In the genomic region with DNA sequence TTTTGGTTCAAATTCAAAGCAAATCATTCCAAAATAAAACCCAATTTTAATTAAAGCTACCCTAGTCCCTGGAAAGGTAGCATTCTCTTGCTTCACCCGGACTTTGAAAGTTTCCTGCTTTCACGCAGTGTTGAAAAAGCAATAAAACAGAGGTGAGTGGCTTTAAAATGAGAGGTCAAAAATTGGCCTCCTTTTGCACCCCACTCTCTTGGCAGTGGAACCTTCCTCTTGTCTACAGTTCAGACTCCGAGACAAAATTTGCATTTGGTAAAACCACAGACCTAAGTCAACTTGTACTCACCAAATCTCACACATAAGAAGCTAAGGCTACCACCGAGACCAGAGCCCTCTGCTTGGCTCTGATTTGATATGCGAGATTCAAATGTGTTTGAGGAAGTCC, we compare ENCODE assay signal across 17 cellular contexts.
A peak's percentile ranks its signal among the peaks of the same experiment; 100 is the strongest.
DNase-seq lines count a peak whose midpoint lies in the region; ATAC-seq and TF ChIP-seq lines count a peak whose summit lies in the region.
"Had no signal": no experiment of that assay in that cellular context is flagged by ENCODE, and none has a peak within 500 bp of the region (broad histone marks: within the 10 kb centered on the region; RNA-seq: fewer than 3 reads in every experiment).

No MANE protein-coding gene starts in this region.

- H3K4me3 Mint-ChIP-seq in activated CD4-positive, alpha-beta memory T cell treated with anti-CD3 and anti-CD28 coated beads, Interleukin-2, amount 10 ng/mL, durations not matched to agents 7 days and 5 days, result no peak overlapping the region
- H3K4me3 Mint-ChIP-seq: activated T-helper 17 cell treated with anti-CD3 and anti-CD28 coated beads, Interleukin-2, amount 50 U/mL, for 72 hours had no signal

- no peaks in the 10 kb centered on the region; the same call in 1 of the 2 replicates for H3K9me3 ChIP-seq in OCI-LY7 (ENCODE audit: low read length)
- H3K9me3 ChIP-seq: psoas muscle had no signal

- H3K4me1 ChIP-seq in OCI-LY7 (ENCODE audit: insufficient read depth, low read length, poor library complexity, severe bottlenecking), result peaks cover 36% of the 10 kb centered on the region
- H3K4me1 ChIP-seq: psoas muscle had no signal

- CTCF ChIA-PET in OCI-LY7 (lab: Charles Lee; ENCODE audit: unreplicated experiment), result interaction anchor here (1.1 kb wide), 1 partner anchor 14 kb away, joined by 3 read pairs; no protein-coding TSS in a partner anchor
- CTCF ChIA-PET in activated CD4-positive, alpha-beta memory T cell treated with anti-CD3 and anti-CD28 coated beads, Interleukin-2, amount 10 ng/mL, durations not matched to agents 7 days and 5 days (lab: Charles Lee), result no interaction called here

- in situ Hi-C loops in G401 (cut with HindIII; ENCODE audit: low sequenced_read_pairs), result no loop called here

- POLR2A ChIA-PET in OCI-LY7 (lab: Charles Lee), result interaction anchor here (0.6 to 0.8 kb wide), 4 partner anchors 15 to 828 kb away, joined by 3 to 4 read pairs (median 3); a partner anchor contains a TSS
- POLR2A ChIA-PET in activated CD4-positive, alpha-beta memory T cell treated with anti-CD3 and anti-CD28 coated beads, Interleukin-2, amount 10 ng/mL, durations not matched to agents 7 days and 5 days (lab: Charles Lee), result no interaction called here

- H3K36me3 Mint-ChIP-seq in activated CD4-positive, alpha-beta memory T cell treated with anti-CD3 and anti-CD28 coated beads, Interleukin-2, amount 10 ng/mL, durations not matched to agents 7 days and 5 days (ENCODE audit: low read depth), result no peaks in the 10 kb centered on the region

- H4K20me1 ChIP-seq in OCI-LY7 (ENCODE audit: insufficient read depth, low read length), result no peaks in the 10 kb centered on the region

- ATAC-seq in GM18499 (IDR thresholded peaks at IDR 0.05; ENCODE audit: insufficient read depth, unreplicated experiment), result peak; percentile 84
- peak; percentile 73 for ATAC-seq in HG03039 (IDR thresholded peaks at IDR 0.05; ENCODE audit: unreplicated experiment)
- ATAC-seq: activated T-helper 17 cell treated with anti-CD3 and anti-CD28 coated beads, Interleukin-2, amount 50 U/mL, for 72 hours; psoas muscle had no signal

- no peaks in the 10 kb centered on the region for H3K9me2 ChIP-seq in OCI-LY7 (ENCODE audit: insufficient read depth, low read length)

- H2AFZ ChIP-seq in OCI-LY7 (ENCODE audit: low read length), result peak overlapping the region; percentile 90

- no peaks in the 10 kb centered on the region for H3K79me2 ChIP-seq in OCI-LY7 (ENCODE audit: insufficient read depth, low read depth, low read length)

- peak overlapping the region; percentile 31 for H3K4me3 ChIP-seq in OCI-LY7 (ENCODE audit: low read depth, low read length, poor library complexity, severe bottlenecking)
- H3K4me3 ChIP-seq: dorsolateral prefrontal cortex, psoas muscle had no signal

- no peak for TF ChIP-seq CTCF in GM20000 (IDR thresholded peaks at IDR 0.05; ENCODE audit: extremely low read depth, missing control alignments)
- TF ChIP-seq CTCF in OCI-LY7 (conservative IDR thresholded peaks at IDR 0.05; ENCODE audit: low read length), result no peak

- no peaks in the 10 kb centered on the region for H3K36me3 ChIP-seq in OCI-LY7 (ENCODE audit: insufficient read depth, low read length)

- BruUV-seq in OCI-LY7 (replicated peaks; lab: Mats Ljungman, UMichigan), result no TSS peak

- H3K27ac Mint-ChIP-seq in activated CD4-positive, alpha-beta memory T cell treated with anti-CD3 and anti-CD28 coated beads, Interleukin-2, amount 10 ng/mL, durations not matched to agents 7 days and 5 days, result no peak overlapping the region
- H3K27ac Mint-ChIP-seq: activated T-helper 17 cell treated with anti-CD3 and anti-CD28 coated beads, Interleukin-2, amount 50 U/mL, for 72 hours had no signal

- peak overlapping the region; percentile 57 for H3K4me2 ChIP-seq in OCI-LY7 (ENCODE audit: low read length)

- H3K27me3 Mint-ChIP-seq in activated CD4-positive, alpha-beta memory T cell treated with anti-CD3 and anti-CD28 coated beads, Interleukin-2, amount 10 ng/mL, durations not matched to agents 7 days and 5 days, result no peaks in the 10 kb centered on the region
- H3K27me3 Mint-ChIP-seq: activated T-helper 17 cell treated with anti-CD3 and anti-CD28 coated beads, Interleukin-2, amount 50 U/mL, for 72 hours had no signal

- intact Hi-C loops in OCI-LY7 (cut with micrococcal nuclease; ENCODE audit: unreplicated experiment), result no loop called here

- DNase-seq in GM20000 (ENCODE audit: low spot score), result peak; percentile 10
- DNase-seq in OCI-LY7 (ENCODE audit: low spot score), result peak; percentile 71
- no peak for DNase-seq in activated gamma-delta T cell treated with Interleukin-2 at 50 U/mL for 16 hours
- DNase-seq in activated CD4-positive, alpha-beta memory T cell treated with anti-CD3 and anti-CD28 coated beads, Interleukin-2, amount 10 ng/mL, durations not matched to agents 7 days and 5 days, result no peak
- DNase-seq in hypothalamus (lab: John Stamatoyannopoulos, UW), result no peak
- no peak for DNase-seq in G401 (ENCODE audit: low spot score)
- DNase-seq: activated CD4-positive, alpha-beta T cell treated with anti-CD3 and anti-CD28 coated beads for 4 hours; aorta; dorsolateral prefrontal cortex; KBM-7; NCI-H187 treated with DMSO at 0.1 percent for 48 hours; psoas muscle; stimulated activated CD4-positive, alpha-beta T cell treated with anti-CD3 and anti-CD28 coated beads, Interleukin-4, amount 100 ng/mL, for 1 hour; stimulated activated naive CD4-positive, alpha-beta T cell treated with Interleukin-2 at 50 U/mL for 16 hours had no signal

- H3K4me1 Mint-ChIP-seq in activated CD4-positive, alpha-beta memory T cell treated with anti-CD3 and anti-CD28 coated beads, Interleukin-2, amount 10 ng/mL, durations not matched to agents 7 days and 5 days, result no peaks in the 10 kb centered on the region
- H3K4me1 Mint-ChIP-seq: activated T-helper 17 cell treated with anti-CD3 and anti-CD28 coated beads, Interleukin-2, amount 50 U/mL, for 72 hours had no signal

- no peaks in the 10 kb centered on the region for H3K9me3 Mint-ChIP-seq in activated CD4-positive, alpha-beta memory T cell treated with anti-CD3 and anti-CD28 coated beads, Interleukin-2, amount 10 ng/mL, durations not matched to agents 7 days and 5 days
- H3K9me3 Mint-ChIP-seq: activated T-helper 17 cell treated with anti-CD3 and anti-CD28 coated beads, Interleukin-2, amount 50 U/mL, for 72 hours had no signal

- peak overlapping the region; percentile 13 for H3K27ac ChIP-seq in OCI-LY7 (ENCODE audit: low read depth, low read length, poor library complexity, severe bottlenecking)
- H3K27ac ChIP-seq: dorsolateral prefrontal cortex, psoas muscle had no signal

Comparison
In these comparisons a context has a peak if more than half of its experiments do, and no peak if none do; other contexts are left out.
1. DNase-seq: peak in GM20000 (single experiment) and OCI-LY7 (single experiment); none in activated gamma-delta T cell treated with Interleukin-2 at 50 U/mL for 16 hours (single experiment), activated CD4-positive, alpha-beta memory T cell treated with anti-CD3 and anti-CD28 coated beads, Interleukin-2, amount 10 ng/mL, durations not matched to agents 7 days and 5 days (single experiment), hypothalamus (0 of 51) and G401 (single experiment).